1 cellular context compared by ENCODE assay signal in genomic region chr1:4654764-4655673, GRCh38.
TF ChIP-seq lines count a peak whose summit lies in the region.

No MANE protein-coding gene starts in this region.

TF ChIP-seq in GM23338, 12 proteins besides CTCF, POLR2A, EP300 and RAD21 (continued from another document):
- TF ChIP-seq, protein P1, sequence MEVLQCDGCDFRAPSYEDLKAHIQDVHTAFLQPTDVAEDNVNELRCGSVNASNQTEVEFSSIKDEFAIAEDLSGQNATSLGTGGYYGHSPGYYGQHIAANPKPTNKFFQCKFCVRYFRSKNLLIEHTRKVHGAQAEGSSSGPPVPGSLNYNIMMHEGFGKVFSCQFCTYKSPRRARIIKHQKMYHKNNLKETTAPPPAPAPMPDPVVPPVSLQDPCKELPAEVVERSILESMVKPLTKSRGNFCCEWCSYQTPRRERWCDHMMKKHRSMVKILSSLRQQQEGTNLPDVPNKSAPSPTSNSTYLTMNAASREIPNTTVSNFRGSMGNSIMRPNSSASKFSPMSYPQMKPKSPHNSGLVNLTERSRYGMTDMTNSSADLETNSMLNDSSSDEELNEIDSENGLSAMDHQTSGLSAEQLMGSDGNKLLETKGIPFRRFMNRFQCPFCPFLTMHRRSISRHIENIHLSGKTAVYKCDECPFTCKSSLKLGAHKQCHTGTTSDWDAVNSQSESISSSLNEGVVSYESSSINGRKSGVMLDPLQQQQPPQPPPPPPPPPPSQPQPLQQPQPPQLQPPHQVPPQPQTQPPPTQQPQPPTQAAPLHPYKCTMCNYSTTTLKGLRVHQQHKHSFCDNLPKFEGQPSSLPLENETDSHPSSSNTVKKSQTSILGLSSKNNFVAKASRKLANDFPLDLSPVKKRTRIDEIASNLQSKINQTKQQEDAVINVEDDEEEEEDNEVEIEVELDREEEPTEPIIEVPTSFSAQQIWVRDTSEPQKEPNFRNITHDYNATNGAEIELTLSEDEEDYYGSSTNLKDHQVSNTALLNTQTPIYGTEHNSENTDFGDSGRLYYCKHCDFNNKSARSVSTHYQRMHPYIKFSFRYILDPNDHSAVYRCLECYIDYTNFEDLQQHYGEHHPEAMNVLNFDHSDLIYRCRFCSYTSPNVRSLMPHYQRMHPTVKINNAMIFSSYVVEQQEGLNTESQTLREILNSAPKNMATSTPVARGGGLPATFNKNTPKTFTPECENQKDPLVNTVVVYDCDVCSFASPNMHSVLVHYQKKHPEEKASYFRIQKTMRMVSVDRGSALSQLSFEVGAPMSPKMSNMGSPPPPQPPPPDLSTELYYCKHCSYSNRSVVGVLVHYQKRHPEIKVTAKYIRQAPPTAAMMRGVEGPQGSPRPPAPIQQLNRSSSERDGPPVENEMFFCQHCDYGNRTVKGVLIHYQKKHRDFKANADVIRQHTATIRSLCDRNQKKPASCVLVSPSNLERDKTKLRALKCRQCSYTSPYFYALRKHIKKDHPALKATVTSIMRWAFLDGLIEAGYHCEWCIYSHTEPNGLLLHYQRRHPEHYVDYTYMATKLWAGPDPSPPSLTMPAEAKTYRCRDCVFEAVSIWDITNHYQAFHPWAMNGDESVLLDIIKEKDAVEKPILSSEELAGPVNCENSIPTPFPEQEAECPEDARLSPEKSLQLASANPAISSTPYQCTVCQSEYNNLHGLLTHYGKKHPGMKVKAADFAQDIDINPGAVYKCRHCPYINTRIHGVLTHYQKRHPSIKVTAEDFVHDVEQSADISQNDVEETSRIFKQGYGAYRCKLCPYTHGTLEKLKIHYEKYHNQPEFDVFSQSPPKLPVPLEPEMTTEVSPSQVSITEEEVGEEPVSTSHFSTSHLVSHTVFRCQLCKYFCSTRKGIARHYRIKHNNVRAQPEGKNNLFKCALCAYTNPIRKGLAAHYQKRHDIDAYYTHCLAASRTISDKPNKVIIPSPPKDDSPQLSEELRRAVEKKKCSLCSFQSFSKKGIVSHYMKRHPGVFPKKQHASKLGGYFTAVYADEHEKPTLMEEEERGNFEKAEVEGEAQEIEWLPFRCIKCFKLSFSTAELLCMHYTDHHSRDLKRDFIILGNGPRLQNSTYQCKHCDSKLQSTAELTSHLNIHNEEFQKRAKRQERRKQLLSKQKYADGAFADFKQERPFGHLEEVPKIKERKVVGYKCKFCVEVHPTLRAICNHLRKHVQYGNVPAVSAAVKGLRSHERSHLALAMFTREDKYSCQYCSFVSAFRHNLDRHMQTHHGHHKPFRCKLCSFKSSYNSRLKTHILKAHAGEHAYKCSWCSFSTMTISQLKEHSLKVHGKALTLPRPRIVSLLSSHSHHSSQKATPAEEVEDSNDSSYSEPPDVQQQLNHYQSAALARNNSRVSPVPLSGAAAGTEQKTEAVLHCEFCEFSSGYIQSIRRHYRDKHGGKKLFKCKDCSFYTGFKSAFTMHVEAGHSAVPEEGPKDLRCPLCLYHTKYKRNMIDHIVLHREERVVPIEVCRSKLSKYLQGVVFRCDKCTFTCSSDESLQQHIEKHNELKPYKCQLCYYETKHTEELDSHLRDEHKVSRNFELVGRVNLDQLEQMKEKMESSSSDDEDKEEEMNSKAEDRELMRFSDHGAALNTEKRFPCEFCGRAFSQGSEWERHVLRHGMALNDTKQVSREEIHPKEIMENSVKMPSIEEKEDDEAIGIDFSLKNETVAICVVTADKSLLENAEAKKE (CRISPR knock-in tag; IDR thresholded peaks at IDR 0.05): no peak
- no peak for TF ChIP-seq NANOG (IDR thresholded peaks at IDR 0.05; ENCODE audit: borderline replicate concordance)
- no peak for TF ChIP-seq POLR2AphosphoS5 (IDR thresholded peaks at IDR 0.05; ENCODE audit: low read depth)
